22 cellular contexts compared by ENCODE assay signal in genomic region chr7:16606704-16607103, GRCh38.
"Had no signal": no experiment of that assay in that cellular context is flagged by ENCODE, and none has a peak within 500 bp of the region (broad histone marks: within the 10 kb centered on the region; RNA-seq: fewer than 3 reads in every experiment).

No MANE protein-coding gene starts in this region.

- H3K4me1 ChIP-seq: foreskin keratinocyte, psoas muscle, right atrium auricular region, suprapubic skin had no signal

- ATAC-seq: foreskin keratinocyte; left lobe of liver; naive thymus-derived CD8-positive, alpha-beta T cell; psoas muscle; stimulated activated naive CD8-positive, alpha-beta T cell treated with anti-CD3 and anti-CD28 coated beads, Interleukin-15, amount 100 ng/mL, for 72 hours; T-helper 17 cell had no signal

- H3K4me3 Mint-ChIP-seq: activated CD4-positive, alpha-beta memory T cell treated with anti-CD3 and anti-CD28 coated beads, Interleukin-2, amount 10 ng/mL, durations not matched to agents 7 days and 5 days; activated naive CD4-positive, alpha-beta T cell treated with anti-CD3 and anti-CD28 coated beads, Interleukin-2, amount 50 U/mL, for 24 hours; activated T-helper 1 cell treated with anti-CD3 and anti-CD28 coated beads, Interleukin-12 subunit alpha, Interleukin-12 subunit beta, Interleukin-2, Interleukin-4 antibody, amounts not matched to agents 30 ng/mL and 10 ng/mL and 1 ng/mL, durations not matched to agents 14 hours and 24 hours and 36 hours; immature natural killer cell; naive thymus-derived CD8-positive, alpha-beta T cell; stimulated activated naive CD8-positive, alpha-beta T cell treated with anti-CD3 and anti-CD28 coated beads, Interleukin-15, amount 100 ng/mL, for 72 hours; T-helper 17 cell had no signal

- H3K9me3 ChIP-seq: psoas muscle, right atrium auricular region, suprapubic skin, transverse colon had no signal

- H3K27me3 Mint-ChIP-seq: activated CD4-positive, alpha-beta memory T cell treated with anti-CD3 and anti-CD28 coated beads, Interleukin-2, amount 10 ng/mL, durations not matched to agents 7 days and 5 days; activated naive CD4-positive, alpha-beta T cell treated with anti-CD3 and anti-CD28 coated beads, Interleukin-2, amount 50 U/mL, for 24 hours; naive thymus-derived CD8-positive, alpha-beta T cell; stimulated activated naive CD8-positive, alpha-beta T cell treated with anti-CD3 and anti-CD28 coated beads, Interleukin-15, amount 100 ng/mL, for 72 hours; T-helper 17 cell had no signal

- H3K27ac Mint-ChIP-seq: activated CD4-positive, alpha-beta memory T cell treated with anti-CD3 and anti-CD28 coated beads, Interleukin-2, amount 10 ng/mL, durations not matched to agents 7 days and 5 days; activated naive CD4-positive, alpha-beta T cell treated with anti-CD3 and anti-CD28 coated beads, Interleukin-2, amount 50 U/mL, for 24 hours; activated T-helper 1 cell treated with anti-CD3 and anti-CD28 coated beads, Interleukin-12 subunit alpha, Interleukin-12 subunit beta, Interleukin-2, Interleukin-4 antibody, amounts not matched to agents 30 ng/mL and 10 ng/mL and 1 ng/mL, durations not matched to agents 14 hours and 24 hours and 36 hours; immature natural killer cell; naive thymus-derived CD8-positive, alpha-beta T cell; stimulated activated naive CD8-positive, alpha-beta T cell treated with anti-CD3 and anti-CD28 coated beads, Interleukin-15, amount 100 ng/mL, for 72 hours; T-helper 17 cell had no signal

- H3K4me3 ChIP-seq: psoas muscle, right atrium auricular region, suprapubic skin, transverse colon had no signal

- H3K27ac ChIP-seq: brain microvascular endothelial cell, foreskin keratinocyte, psoas muscle, right atrium auricular region, suprapubic skin, transverse colon had no signal

- H3K9me3 Mint-ChIP-seq: activated CD4-positive, alpha-beta memory T cell treated with anti-CD3 and anti-CD28 coated beads, Interleukin-2, amount 10 ng/mL, durations not matched to agents 7 days and 5 days; activated naive CD4-positive, alpha-beta T cell treated with anti-CD3 and anti-CD28 coated beads, Interleukin-2, amount 50 U/mL, for 24 hours; activated T-helper 1 cell treated with anti-CD3 and anti-CD28 coated beads, Interleukin-12 subunit alpha, Interleukin-12 subunit beta, Interleukin-2, Interleukin-4 antibody, amounts not matched to agents 30 ng/mL and 10 ng/mL and 1 ng/mL, durations not matched to agents 14 hours and 24 hours and 36 hours; immature natural killer cell; naive thymus-derived CD8-positive, alpha-beta T cell; stimulated activated naive CD8-positive, alpha-beta T cell treated with anti-CD3 and anti-CD28 coated beads, Interleukin-15, amount 100 ng/mL, for 72 hours had no signal

- H3K27me3 ChIP-seq: brain microvascular endothelial cell, foreskin keratinocyte, right atrium auricular region, suprapubic skin, transverse colon had no signal

- H3K4me1 Mint-ChIP-seq: immature natural killer cell had no signal

- DNase-seq: activated CD4-positive, alpha-beta memory T cell treated with anti-CD3 and anti-CD28 coated beads, Interleukin-2, amount 10 ng/mL, durations not matched to agents 7 days and 5 days; activated CD4-positive, alpha-beta T cell treated with anti-CD3 and anti-CD28 coated beads for 48 hours; activated CD4-positive, CD25-positive, alpha-beta regulatory T cell; activated gamma-delta T cell treated with Interleukin-2 at 50 U/mL for 16 hours; anterior cingulate cortex; brain microvascular endothelial cell; caudate nucleus; effector memory CD4-positive, alpha-beta T cell; foreskin keratinocyte; immature natural killer cell; naive thymus-derived CD8-positive, alpha-beta T cell; psoas muscle; stimulated activated CD4-positive, alpha-beta T cell treated with anti-CD3 and anti-CD28 coated beads, Interleukin-12 subunit alpha, Interleukin-12 subunit beta, amount 100 ng/mL, for 4 hours; stimulated activated CD4-positive, alpha-beta T cell treated with anti-CD3 and anti-CD28 coated beads, Interleukin-4, amount 100 ng/mL, for 4 hours; stimulated activated naive CD8-positive, alpha-beta T cell treated with anti-CD3 and anti-CD28 coated beads, Interleukin-15, amount 100 ng/mL, for 72 hours; T-helper 17 cell; transverse colon had no signal
